ENCODE assay signal across 9 cellular contexts in genomic region chr12:114682101-114682919, GRCh38. TPM values are rescaled to one million over a fixed set of nuclear protein-coding genes. Genes with fewer than 3 reads are reported as not detected.
A peak's percentile ranks its signal among the peaks of the same experiment; 100 is the strongest.
DNase-seq lines count a peak whose midpoint lies in the region; ATAC-seq and TF ChIP-seq lines count a peak whose summit lies in the region.
"Had no signal": no experiment of that assay in that cellular context is flagged by ENCODE, and none has a peak within 500 bp of the region (broad histone marks: within the 10 kb centered on the region; RNA-seq: fewer than 3 reads in every experiment).

No MANE protein-coding gene starts in this region.

- intact Hi-C loops in heart right ventricle (cut with DNase I) (loop anchor here in 5 of 10 donors (5.0 to 10.0 kb wide), 10 partner anchors 270 to 1070 kb away; no protein-coding TSS in a partner anchor), Right ventricle myocardium inferior (cut with DNase I) (loop anchor here (5.0 to 10.0 kb wide), 2 partner anchors 272 to 1070 kb away; no protein-coding TSS in a partner anchor), OCI-LY7 (cut with micrococcal nuclease; ENCODE audit: unreplicated experiment) (no loop called here)

- H3K79me2 ChIP-seq in OCI-LY7 (ENCODE audit: insufficient read depth, low read depth, low read length), result no peaks in the 10 kb centered on the region

- peaks cover 16% of the 10 kb centered on the region for H3K4me1 Mint-ChIP-seq in central memory CD8-positive, alpha-beta T cell
- H3K4me1 Mint-ChIP-seq in mesothelial cell of epicardium, result peaks cover 42% of the 10 kb centered on the region

- DNase-seq in heart right ventricle (no peak), Right ventricle myocardium inferior (ENCODE audit: missing footprints) (no peak), mesothelial cell of epicardium (ENCODE audit: low spot score in 2 of 2, unreplicated experiment in 2 of 2) (no peak), NAMALWA (ENCODE audit: low spot score) (no peak), DMS53 treated with DMSO at 0.1 percent for 48 hours (lab: John Stamatoyannopoulos, UW; ENCODE audit: unreplicated experiment) (no peak), OCI-LY7 (ENCODE audit: low spot score) (no peak)
- DNase-seq in central memory CD8-positive, alpha-beta T cell (ENCODE audit: low spot score in 2 of 2), result no peak
- DNase-seq: GF-D8 had no signal

- no peak overlapping the region for H3K27ac Mint-ChIP-seq in central memory CD8-positive, alpha-beta T cell (ENCODE audit: low read depth)
- H3K27ac Mint-ChIP-seq in mesothelial cell of epicardium, result peak overlapping the region; percentile 100

- H3K4me1 ChIP-seq in heart right ventricle, result peaks cover 5 to 49% (median 26%) of the 10 kb centered on the region in 9 donors
- H3K4me1 ChIP-seq in urinary bladder (ENCODE audit: insufficient read depth), result no peaks in the 10 kb centered on the region
- no peaks in the 10 kb centered on the region for H3K4me1 ChIP-seq in OCI-LY7 (ENCODE audit: insufficient read depth, low read length, poor library complexity, severe bottlenecking)

- CTCF ChIA-PET in OCI-LY7 (lab: Charles Lee; ENCODE audit: unreplicated experiment), result no interaction called here

- BruUV-seq in OCI-LY7 (replicated peaks; lab: Mats Ljungman, UMichigan), result no TSS peak

- WGBS in heart right ventricle, 2 donors, result 27 to 42% methylated on average over 15 of the region's 15 CpGs
- 10% methylated on average over 15 of the region's 15 CpGs for WGBS in urinary bladder

- POLR2A ChIA-PET in OCI-LY7 (lab: Charles Lee), result no interaction called here

- no peak overlapping the region for H2AFZ ChIP-seq in OCI-LY7 (ENCODE audit: low read length)

- peaks cover 6% of the 10 kb centered on the region for H3K36me3 Mint-ChIP-seq in central memory CD8-positive, alpha-beta T cell (ENCODE audit: insufficient read depth)
- H3K36me3 Mint-ChIP-seq in mesothelial cell of epicardium, result peaks cover 54% of the 10 kb centered on the region

- H3K4me3 ChIP-seq in heart right ventricle (peak overlapping the region; percentile 48 to 88 (median 76)), urinary bladder (ENCODE audit: low read depth, low read length) (peak overlapping the region; percentile 93), OCI-LY7 (ENCODE audit: low read depth, low read length, poor library complexity, severe bottlenecking) (no peak overlapping the region)

- peak overlapping the region; percentile 74 for H3K4me3 Mint-ChIP-seq in central memory CD8-positive, alpha-beta T cell
- H3K4me3 Mint-ChIP-seq in mesothelial cell of epicardium, result peak overlapping the region; percentile 100

- H3K9me3 ChIP-seq in heart right ventricle, result no peaks in the 10 kb centered on the region
- no peaks in the 10 kb centered on the region for H3K9me3 ChIP-seq in OCI-LY7 (ENCODE audit: low read length)

- peaks cover 94% of the 10 kb centered on the region for H3K27me3 Mint-ChIP-seq in central memory CD8-positive, alpha-beta T cell
- H3K27me3 Mint-ChIP-seq in mesothelial cell of epicardium (ENCODE audit: low read depth), result peaks cover 6% of the 10 kb centered on the region

- peaks cover 10 to 96% (median 23%) of the 10 kb centered on the region in 7 donors for H3K27me3 ChIP-seq in heart right ventricle

- H3K27ac ChIP-seq in heart right ventricle (peak overlapping the region; percentile 78 to 95 (median 88)), urinary bladder (ENCODE audit: low read depth) (peak overlapping the region; percentile 95), OCI-LY7 (ENCODE audit: low read depth, low read length, poor library complexity, severe bottlenecking) (no peak overlapping the region)

- TF ChIP-seq CTCF in heart right ventricle (IDR thresholded peaks at IDR 0.05) (no peak), mesothelial cell of epicardium (IDR thresholded peaks at IDR 0.05; ENCODE audit: unreplicated experiment) (no peak), OCI-LY7 (conservative IDR thresholded peaks at IDR 0.05; ENCODE audit: low read length) (no peak)

- H3K36me3 ChIP-seq in heart right ventricle (peaks cover 0 to 34% (median 4%) of the 10 kb centered on the region in 9 donors), urinary bladder (ENCODE audit: insufficient read depth) (peaks cover 11% of the 10 kb centered on the region), OCI-LY7 (ENCODE audit: insufficient read depth, low read length) (no peaks in the 10 kb centered on the region)

- no peaks in the 10 kb centered on the region for H3K9me3 Mint-ChIP-seq in central memory CD8-positive, alpha-beta T cell
- H3K9me3 Mint-ChIP-seq in mesothelial cell of epicardium, result no peaks in the 10 kb centered on the region

- ATAC-seq in heart right ventricle (no peak), Right ventricle myocardium inferior (no peak)
- ATAC-seq in central memory CD8-positive, alpha-beta T cell (replicated peaks; ENCODE audit: extremely low read depth, poor library complexity, severe bottlenecking), result no peak

- no peaks in the 10 kb centered on the region for H4K20me1 ChIP-seq in OCI-LY7 (ENCODE audit: insufficient read depth, low read length)

- no peak overlapping the region for H3K4me2 ChIP-seq in OCI-LY7 (ENCODE audit: low read length)

- no peaks in the 10 kb centered on the region for H3K9me2 ChIP-seq in OCI-LY7 (ENCODE audit: insufficient read depth, low read length)

RNA-seq across cellular contexts. Expression of gene TBX3, which starts 1.7 kb away (rescaled TPM):
- total RNA-seq in heart right ventricle (10 to 100 TPM in 6 of 10 donors, 1 to 10 TPM in 4; 4.0 to 32.4 (median 11.4) TPM), Right ventricle myocardium inferior (11.9 TPM), mesothelial cell of epicardium (409 to 427 TPM (median 425 TPM) in 3 replicates), urinary bladder (123 TPM), OCI-LY7 (2022) (not detected in 2 replicates)
- polyA plus RNA-seq in heart right ventricle (10 to 100 TPM in 1 of 2 donors, 1 to 10 TPM in 1; 9.7 to 20.9 TPM), urinary bladder (53.8 TPM)
- total RNA-seq in OCI-LY7 (2014; rRNA removed; shearing (Covaris generic)), result not detected in 2 replicates

Comparison
In these comparisons a context has a peak if more than half of its experiments do, and no peak if none do; other contexts are left out.
1. RNA of gene TBX3, which starts 1.7 kb away (total RNA-seq): 409 to 427 TPM in mesothelial cell of epicardium, 123 TPM in urinary bladder (single experiment), 4.0 to 32.4 TPM in heart right ventricle and 11.9 TPM in Right ventricle myocardium inferior (single experiment); not detected in OCI-LY7; every median in the first group is over 4 times any median in the second.